In genomic region chr22:29004647-29005371, GRCh38 we compare ENCODE assay signal across 9 cellular contexts. TPM values are rescaled to one million over a fixed set of nuclear protein-coding genes. Genes with fewer than 3 reads are reported as not detected.
DNase-seq lines count a peak whose midpoint lies in the region; ATAC-seq and TF ChIP-seq lines count a peak whose summit lies in the region.
"Had no signal": no experiment of that assay in that cellular context is flagged by ENCODE, and none has a peak within 500 bp of the region (broad histone marks: within the 10 kb centered on the region; RNA-seq: fewer than 3 reads in every experiment).

No MANE protein-coding gene starts in this region.

- intact Hi-C loops in esophagus muscularis mucosa (cut with DNase I), result no loop called here
- intact Hi-C loops in activated CD4-positive, alpha-beta memory T cell treated with anti-CD3 and anti-CD28 coated beads for 36 hours (cut with micrococcal nuclease), result no loop called here

- POLR2A ChIA-PET in activated CD4-positive, alpha-beta memory T cell treated with anti-CD3 and anti-CD28 coated beads for 36 hours (lab: Charles Lee), result no interaction called here

- no peak for TF ChIP-seq POLR2A in esophagus muscularis mucosa (IDR thresholded peaks at IDR 0.05; ENCODE audit: low read depth)

- H3K9me3 Mint-ChIP-seq in activated CD4-positive, alpha-beta memory T cell treated with anti-CD3 and anti-CD28 coated beads for 36 hours, result no peaks in the 10 kb centered on the region
- no peaks in the 10 kb centered on the region for H3K9me3 Mint-ChIP-seq in activated naive CD8-positive, alpha-beta T cell treated with anti-CD3 and anti-CD28 coated beads, Interleukin-2, amount 50 U/mL, for 24 hours
- H3K9me3 Mint-ChIP-seq: T-cell had no signal

- peak overlapping the region in 1 of 2 donors; percentile 43 for H3K9ac ChIP-seq in mucosa of rectum (ENCODE audit: low read depth in 1 of 2, low read length in 2 of 2)

- no peaks in the 10 kb centered on the region for H3K4me1 Mint-ChIP-seq in activated CD4-positive, alpha-beta memory T cell treated with anti-CD3 and anti-CD28 coated beads for 36 hours (ENCODE audit: low read depth)
- no peaks in the 10 kb centered on the region for H3K4me1 Mint-ChIP-seq in activated naive CD8-positive, alpha-beta T cell treated with anti-CD3 and anti-CD28 coated beads, Interleukin-2, amount 50 U/mL, for 24 hours
- H3K4me1 Mint-ChIP-seq: T-cell had no signal

- no peaks in the 10 kb centered on the region for H3K27me3 ChIP-seq in BE2C
- no peaks in the 10 kb centered on the region for H3K27me3 ChIP-seq in esophagus muscularis mucosa
- no peaks in the 10 kb centered on the region for H3K27me3 ChIP-seq in mucosa of rectum (ENCODE audit: control insufficient read depth in 2 of 2, insufficient read depth in 2 of 2, low read length in 2 of 2)

- 21% methylated on average over 19 of the region's 20 CpGs for WGBS in esophagus muscularis mucosa

- H3K4me3 Mint-ChIP-seq in activated CD4-positive, alpha-beta memory T cell treated with anti-CD3 and anti-CD28 coated beads for 36 hours, result no peak overlapping the region
- H3K4me3 Mint-ChIP-seq in activated naive CD8-positive, alpha-beta T cell treated with anti-CD3 and anti-CD28 coated beads, Interleukin-2, amount 50 U/mL, for 24 hours, result no peak overlapping the region
- H3K4me3 Mint-ChIP-seq: T-cell had no signal

- no peaks in the 10 kb centered on the region for H3K9me3 ChIP-seq in BE2C
- H3K9me3 ChIP-seq in esophagus muscularis mucosa, result no peaks in the 10 kb centered on the region
- no peaks in the 10 kb centered on the region for H3K9me3 ChIP-seq in mucosa of rectum (ENCODE audit: control insufficient read depth in 2 of 2, low read length in 2 of 2)

- CTCF ChIA-PET in activated CD4-positive, alpha-beta memory T cell treated with anti-CD3 and anti-CD28 coated beads for 36 hours (lab: Charles Lee), result no interaction called here

- DNase-seq in BE2C (peak; percentile 55), NCI-H187 (lab: John Stamatoyannopoulos, UW) (peak; percentile 31 to 69), esophagus muscularis mucosa (ENCODE audit: extremely low spot score) (no peak), cortex of kidney (lab: John Stamatoyannopoulos, UW) (no peak)
- no peak for DNase-seq in activated CD4-positive, alpha-beta memory T cell treated with anti-CD3 and anti-CD28 coated beads for 36 hours
- DNase-seq in activated naive CD8-positive, alpha-beta T cell treated with anti-CD3 and anti-CD28 coated beads, Interleukin-2, amount 50 U/mL, for 24 hours, result no peak
- DNase-seq: T-cell had no signal

- TF ChIP-seq EP300 in esophagus muscularis mucosa (IDR thresholded peaks at IDR 0.05), result no peak

- H3K36me3 ChIP-seq in BE2C (no peaks in the 10 kb centered on the region), esophagus muscularis mucosa (no peaks in the 10 kb centered on the region), mucosa of rectum (ENCODE audit: control insufficient read depth in 2 of 2, insufficient read depth in 2 of 2, low read length in 2 of 2) (no peaks in the 10 kb centered on the region)

- H3K27ac Mint-ChIP-seq in activated CD4-positive, alpha-beta memory T cell treated with anti-CD3 and anti-CD28 coated beads for 36 hours, result no peak overlapping the region
- H3K27ac Mint-ChIP-seq in activated naive CD8-positive, alpha-beta T cell treated with anti-CD3 and anti-CD28 coated beads, Interleukin-2, amount 50 U/mL, for 24 hours, result no peak overlapping the region
- H3K27ac Mint-ChIP-seq: T-cell had no signal

- no peak for ATAC-seq in activated naive CD8-positive, alpha-beta T cell treated with anti-CD3 and anti-CD28 coated beads, Interleukin-2, amount 50 U/mL, for 24 hours
- ATAC-seq in HG02970 (IDR thresholded peaks at IDR 0.05; ENCODE audit: low FRiP score, unreplicated experiment), result no peak
- ATAC-seq: T-cell had no signal

- H3K4me3 ChIP-seq in BE2C (ENCODE audit: low read depth, low read length) (no peak overlapping the region), esophagus muscularis mucosa (peak overlapping the region in 3 of 4 donors; percentile 12 to 42 (median 23)), mucosa of rectum (ENCODE audit: low read length in 2 of 2) (peak overlapping the region in 1 of 2 donors; percentile 36)

- no peaks in the 10 kb centered on the region for H3K36me3 Mint-ChIP-seq in activated CD4-positive, alpha-beta memory T cell treated with anti-CD3 and anti-CD28 coated beads for 36 hours
- no peaks in the 10 kb centered on the region for H3K36me3 Mint-ChIP-seq in activated naive CD8-positive, alpha-beta T cell treated with anti-CD3 and anti-CD28 coated beads, Interleukin-2, amount 50 U/mL, for 24 hours (ENCODE audit: low read depth)

- H3K4me1 ChIP-seq in BE2C, result peaks cover 3% of the 10 kb centered on the region
- peaks cover 19 to 30% (median 25%) of the 10 kb centered on the region in 4 donors for H3K4me1 ChIP-seq in esophagus muscularis mucosa
- peaks cover 10 to 12% of the 10 kb centered on the region in 2 donors for H3K4me1 ChIP-seq in mucosa of rectum (ENCODE audit: control insufficient read depth in 2 of 2, insufficient read depth in 2 of 2, low read length in 2 of 2)

- H3K27ac ChIP-seq in esophagus muscularis mucosa (replicated peaks in 1 of 4) (peak overlapping the region; percentile 12 to 63 (median 48)), mucosa of rectum (ENCODE audit: low read depth in 2 of 2, low read length in 2 of 2) (peak overlapping the region; percentile 63 to 65)

- TF ChIP-seq CTCF in BE2C (IDR thresholded peaks at IDR 0.05; ENCODE audit: low read depth, low read length), result no peak
- TF ChIP-seq CTCF in esophagus muscularis mucosa (IDR thresholded peaks at IDR 0.05), result no peak

- H3K27me3 Mint-ChIP-seq in activated CD4-positive, alpha-beta memory T cell treated with anti-CD3 and anti-CD28 coated beads for 36 hours, result peaks cover 7% of the 10 kb centered on the region
- H3K27me3 Mint-ChIP-seq in activated naive CD8-positive, alpha-beta T cell treated with anti-CD3 and anti-CD28 coated beads, Interleukin-2, amount 50 U/mL, for 24 hours, result peaks cover 28% of the 10 kb centered on the region

RNA-seq across cellular contexts. Expression of gene C22orf31, which starts 56.8 kb away (rescaled TPM):
- not detected for polyA plus RNA-seq in BE2C (2012; ENCODE audit: insufficient read depth, insufficient read length, low read depth)
- not detected for total RNA-seq in esophagus muscularis mucosa
- total RNA-seq in activated CD4-positive, alpha-beta memory T cell treated with anti-CD3 and anti-CD28 coated beads for 36 hours, result not detected
- total RNA-seq: T-cell had no signal

Comparison
In these comparisons a context has a peak if more than half of its experiments do, and no peak if none do; other contexts are left out.
1. DNase-seq: peak in BE2C (single experiment) and NCI-H187 (2 of 2); none in esophagus muscularis mucosa (single experiment), activated CD4-positive, alpha-beta memory T cell treated with anti-CD3 and anti-CD28 coated beads for 36 hours (single experiment), activated naive CD8-positive, alpha-beta T cell treated with anti-CD3 and anti-CD28 coated beads, Interleukin-2, amount 50 U/mL, for 24 hours (single experiment) and cortex of kidney (single experiment).